Comparison of ENCODE assay signal across 14 cellular contexts in genomic region chr4:73816814-73817213, GRCh38. TPM values are rescaled to one million over a fixed set of nuclear protein-coding genes. Genes with fewer than 3 reads are reported as not detected.
DNase-seq lines count a peak whose midpoint lies in the region; ATAC-seq and TF ChIP-seq lines count a peak whose summit lies in the region.
"Had no signal": no experiment of that assay in that cellular context is flagged by ENCODE, and none has a peak within 500 bp of the region (broad histone marks: within the 10 kb centered on the region; RNA-seq: fewer than 3 reads in every experiment).

No MANE protein-coding gene starts in this region.

- H3K27me3 ChIP-seq in brain microvascular endothelial cell (replicated peaks) (no peaks in the 10 kb centered on the region), aorta (ENCODE audit: control insufficient read depth in 1 of 2, insufficient read depth in 2 of 2, low read length in 1 of 2) (no peaks in the 10 kb centered on the region)

- 61 to 63% methylated on average over 3 of the region's 3 CpGs for WGBS in aorta, 2 donors

- ATAC-seq in aorta (ENCODE audit: low FRiP score) = no peak

- no peaks in the 10 kb centered on the region for H3K36me3 ChIP-seq in brain microvascular endothelial cell (replicated peaks)
- no peaks in the 10 kb centered on the region for H3K36me3 ChIP-seq in aorta (ENCODE audit: control insufficient read depth in 1 of 2, insufficient read depth in 2 of 2, low read length in 1 of 2)

- H3K27ac ChIP-seq in brain microvascular endothelial cell (peak overlapping the region; percentile 21), aorta (ENCODE audit: low read depth in 1 of 2, low read length in 2 of 2) (no peak overlapping the region)

- intact Hi-C loops in aorta (cut with DNase I) = no loop called here

- DNase-seq in AG20443 (ENCODE audit: low spot score) (peak; percentile 68), LoVo (ENCODE audit: low spot score) (peak; percentile 3), brain microvascular endothelial cell (peak; percentile 79), kidney tubule cell (ENCODE audit: low spot score) (peak; percentile 99), nucleus accumbens (lab: John Stamatoyannopoulos, UW) (no peak), NCI-H69 (lab: John Stamatoyannopoulos, UW) (no peak), aorta (no peak)
- DNase-seq in stimulated activated CD4-positive, alpha-beta T cell treated with anti-CD3 and anti-CD28 coated beads, Interleukin-4, amount 100 ng/mL, for 24 hours = no peak
- DNase-seq: COR-L47, islet precursor cell, NCI-H524, posterior cingulate gyrus, T-helper 9 cell had no signal

- no peak for TF ChIP-seq CTCF in brain microvascular endothelial cell (IDR thresholded peaks at IDR 0.05; ENCODE audit: low read depth, low read length, missing control alignments)

- in situ Hi-C loops in brain microvascular endothelial cell (cut with HindIII; ENCODE audit: low pct_ligation_motif_present, low sequenced_read_pairs) = no loop called here

- H3K4me1 ChIP-seq in aorta (ENCODE audit: control insufficient read depth in 1 of 2, insufficient read depth in 2 of 2, low read length in 2 of 2) = peaks cover 0 to 2% of the 10 kb centered on the region in 2 donors

- H3K4me3 ChIP-seq in brain microvascular endothelial cell (ENCODE audit: low read depth, low read length) (no peak overlapping the region), aorta (ENCODE audit: low read length in 2 of 2) (no peak overlapping the region)

- H3K9me3 ChIP-seq in aorta (ENCODE audit: control insufficient read depth, low read length) = peaks cover 2% of the 10 kb centered on the region

RNA-seq across cellular contexts. Expression of gene CXCL6, which starts 19.7 kb away (rescaled TPM):
- under 1 TPM in 1 of 2 donors, not detected in 1; 0.57 TPM for total RNA-seq in aorta
- not detected for polyA plus RNA-seq in aorta

RNA-seq across cellular contexts. Expression of gene PF4V1, which starts 36.3 kb away (rescaled TPM):
- total RNA-seq in aorta = under 1 TPM in 1 of 2 donors, not detected in 1; 0.88 TPM
- not detected for polyA plus RNA-seq in aorta
- total RNA-seq: H1 had no signal
- polyA plus RNA-seq: H1 had no signal

RNA-seq across cellular contexts. Expression of gene CXCL1, which starts 52.4 kb away (rescaled TPM):
- total RNA-seq in aorta = 1 to 10 TPM; 2.4 to 4.6 TPM
- polyA plus RNA-seq in aorta = 1 to 10 TPM in 1 of 2 donors, not detected in 1; 1.6 TPM

Comparison
In these comparisons a context has a peak if more than half of its experiments do, and no peak if none do; other contexts are left out.
1. DNase-seq: peak in AG20443 (single experiment), LoVo (single experiment), brain microvascular endothelial cell (single experiment) and kidney tubule cell (single experiment); none in nucleus accumbens (0 of 56), NCI-H69 (single experiment), aorta (0 of 2) and stimulated activated CD4-positive, alpha-beta T cell treated with anti-CD3 and anti-CD28 coated beads, Interleukin-4, amount 100 ng/mL, for 24 hours (single experiment).